In genomic region chr6:97586344-97586743, GRCh38 we compare ENCODE assay signal across 8 cellular contexts.
DNase-seq lines count a peak whose midpoint lies in the region; ATAC-seq, FAIRE-seq and TF ChIP-seq lines count a peak whose summit lies in the region.

No MANE protein-coding gene starts in this region.

- no peak overlapping the region for H3K27ac Mint-ChIP-seq in activated CD4-positive, alpha-beta T cell treated with anti-CD3 and anti-CD28 coated beads for 36 hours

- no peak overlapping the region for H3K9ac ChIP-seq in OCI-LY1 (ENCODE audit: low read length)

- H4K20me1 ChIP-seq in OCI-LY1 (ENCODE audit: insufficient read depth, low read length): no peaks in the 10 kb centered on the region

- peaks cover 2% of the 10 kb centered on the region for H3K9me3 Mint-ChIP-seq in activated CD4-positive, alpha-beta T cell treated with anti-CD3 and anti-CD28 coated beads for 36 hours (ENCODE audit: low read depth)

- H3K9me3 ChIP-seq in OCI-LY1 (ENCODE audit: low read length): no peaks in the 10 kb centered on the region
- no peaks in the 10 kb centered on the region for H3K9me3 ChIP-seq in ovary

- peak; percentile 18; the same call in 1 of the 2 replicates for TF ChIP-seq CTCF in OCI-LY1 (IDR thresholded peaks at IDR 0.05; ENCODE audit: low read length)
- no peak for TF ChIP-seq CTCF in ovary (IDR thresholded peaks at IDR 0.05)

- FAIRE-seq in GM12892 (lab: Jason Lieb, UNC): no peak

- intact Hi-C loops in left ventricle myocardium superior (cut with micrococcal nuclease): no loop called here
- intact Hi-C loops in ovary (cut with DNase I): no loop called here
- intact Hi-C loops in activated CD4-positive, alpha-beta T cell treated with anti-CD3 and anti-CD28 coated beads for 36 hours (cut with DNase I, micrococcal nuclease): no loop called here

- TF ChIP-seq POLR2A in ovary (IDR thresholded peaks at IDR 0.05): no peak
- TF ChIP-seq POLR2A in GM12892 (IDR thresholded peaks at IDR 0.05; ENCODE audit: low read depth, low read length): no peak

- no peak overlapping the region for H3K4me3 Mint-ChIP-seq in activated CD4-positive, alpha-beta T cell treated with anti-CD3 and anti-CD28 coated beads for 36 hours

- H3K27me3 Mint-ChIP-seq in activated CD4-positive, alpha-beta T cell treated with anti-CD3 and anti-CD28 coated beads for 36 hours: no peaks in the 10 kb centered on the region

- H3K9me2 ChIP-seq in OCI-LY1 (ENCODE audit: low read depth, low read length): no peaks in the 10 kb centered on the region

- TF ChIP-seq EP300 in ovary (IDR thresholded peaks at IDR 0.05): no peak

- CTCF ChIA-PET in activated CD4-positive, alpha-beta T cell treated with anti-CD3 and anti-CD28 coated beads for 36 hours (lab: Charles Lee): no interaction called here

- no peak overlapping the region for H3K4me3 ChIP-seq in OCI-LY1 (ENCODE audit: low read depth, low read length, poor library complexity, severe bottlenecking)
- H3K4me3 ChIP-seq in ovary: no peak overlapping the region

- no peaks in the 10 kb centered on the region for H3K79me2 ChIP-seq in OCI-LY1 (ENCODE audit: insufficient read depth, low read length)

- no peaks in the 10 kb centered on the region for H3F3A ChIP-seq in OCI-LY1 (ENCODE audit: insufficient read depth, low read length)

- no peaks in the 10 kb centered on the region for H3K36me3 Mint-ChIP-seq in activated CD4-positive, alpha-beta T cell treated with anti-CD3 and anti-CD28 coated beads for 36 hours (ENCODE audit: low read depth)

- H2AFZ ChIP-seq in OCI-LY1 (ENCODE audit: low read length): no peak overlapping the region

- DNase-seq in COLO829 (ENCODE audit: low spot score): peak; percentile 2
- no peak for DNase-seq in left ventricle myocardium superior
- DNase-seq in ovary: no peak
- no peak for DNase-seq in activated CD4-positive, alpha-beta T cell treated with anti-CD3 and anti-CD28 coated beads for 36 hours
- no peak for DNase-seq in GM12892 (ENCODE audit: insufficient read length)
- DNase-seq in SHP77 treated with DMSO at 0.1 percent for 48 hours (lab: John Stamatoyannopoulos, UW): no peak

- peak; percentile 76 for ATAC-seq in GM21529 (IDR thresholded peaks at IDR 0.05; ENCODE audit: unreplicated experiment)
- ATAC-seq in left ventricle myocardium superior: peak; percentile 35
- ATAC-seq in activated CD4-positive, alpha-beta T cell treated with anti-CD3 and anti-CD28 coated beads for 36 hours: no peak

- POLR2A ChIA-PET in activated CD4-positive, alpha-beta T cell treated with anti-CD3 and anti-CD28 coated beads for 36 hours (lab: Charles Lee): interaction anchor here (0.5 kb wide), 1 partner anchor 1143 kb away, joined by 4 read pairs; no protein-coding TSS in a partner anchor

- no peak overlapping the region for H3K4me2 ChIP-seq in OCI-LY1 (ENCODE audit: low read length)

- H3K36me3 ChIP-seq in OCI-LY1 (ENCODE audit: insufficient read depth, low read length) (no peaks in the 10 kb centered on the region), ovary (no peaks in the 10 kb centered on the region)

- H3K27me3 ChIP-seq in OCI-LY1 (ENCODE audit: insufficient read depth, low read length) (no peaks in the 10 kb centered on the region), ovary (no peaks in the 10 kb centered on the region)

- H3K4me1 Mint-ChIP-seq in activated CD4-positive, alpha-beta T cell treated with anti-CD3 and anti-CD28 coated beads for 36 hours: no peaks in the 10 kb centered on the region

- H3K27ac ChIP-seq in OCI-LY1 (ENCODE audit: low read depth, low read length, poor library complexity, severe bottlenecking) (no peak overlapping the region), ovary (no peak overlapping the region)

- H3K4me1 ChIP-seq in OCI-LY1 (ENCODE audit: insufficient read depth, low read length, severe bottlenecking) (no peaks in the 10 kb centered on the region), ovary (ENCODE audit: insufficient read depth) (no peaks in the 10 kb centered on the region)
